In the genomic region with DNA sequence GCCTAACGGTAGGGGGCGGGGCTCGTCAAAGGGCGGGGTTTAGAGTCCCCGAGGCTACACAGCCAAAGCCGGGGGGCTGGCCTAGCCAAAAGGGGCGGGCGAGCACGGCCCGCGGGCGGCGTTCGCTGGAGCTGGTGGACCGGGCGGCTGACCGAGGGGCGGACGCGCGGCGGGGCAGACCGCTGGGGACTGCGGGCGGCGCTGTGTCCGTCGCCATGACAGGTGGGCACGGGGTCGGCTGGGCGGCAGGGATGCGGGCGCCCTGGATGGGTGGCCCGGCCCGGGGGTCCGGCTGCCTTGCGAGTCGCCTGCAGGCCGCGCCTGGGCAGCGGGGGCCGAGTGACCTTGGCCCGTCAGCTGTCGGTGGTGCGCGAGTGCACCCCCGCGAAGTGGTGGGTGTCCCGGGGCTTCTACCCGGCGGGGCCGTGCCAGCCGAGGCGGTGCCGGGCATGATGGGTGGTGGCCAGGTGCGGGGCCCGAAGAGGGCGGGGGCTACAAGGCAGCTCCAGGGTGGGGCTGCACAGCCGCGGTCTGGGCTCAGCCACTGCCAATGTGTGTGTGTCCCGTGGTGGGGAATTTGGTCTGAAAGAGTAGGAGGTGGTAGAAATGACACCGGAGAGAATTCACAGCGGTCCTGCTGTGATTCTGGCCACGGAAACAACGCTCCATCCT, we compare ENCODE assay signal across 8 cellular contexts. TPM values are rescaled to one million over a fixed set of nuclear protein-coding genes. Genes with fewer than 3 reads are reported as not detected.
DNase-seq lines count a peak whose midpoint lies in the region; ATAC-seq and TF ChIP-seq lines count a peak whose summit lies in the region.

Gene CARD19 (plus strand): TSS at position 87 of the 672 bp plus-strand sequence. CDS start 129 bp downstream, at position 216.

- in situ Hi-C loops in GM23248 (cut with MboI) = no loop called here

- H3K9ac ChIP-seq in GM23248 (peak within 1 kb of the TSS; percentile 87), fibroblast of lung (ENCODE audit: insufficient read depth, low read length) (peak within 1 kb of the TSS; percentile 84)

- no peaks in the 10 kb centered on the region for H3K27me3 Mint-ChIP-seq in activated T-cell treated with anti-CD3 and anti-CD28 coated beads, Interleukin-2, amount 50 U/mL, for 72 hours (ENCODE audit: low read depth)
- H3K27me3 Mint-ChIP-seq in natural killer cell (ENCODE audit: low read depth in 2 of 2) = no peaks in the 10 kb centered on the region

- peak within 1 kb of the TSS; percentile 87 for H3K4me2 ChIP-seq in GM23248 (ENCODE audit: unreplicated experiment)
- H3K4me2 ChIP-seq in fibroblast of lung (ENCODE audit: extremely low read depth, insufficient read depth, low read length) = peak within 1 kb of the TSS; percentile 81

- intact Hi-C loops in natural killer cell (cut with micrococcal nuclease) = loop anchor here (2.0 to 5.0 kb wide), 3 partner anchors 36 to 471 kb away; partner anchors contain the start of genes FAM120A, FAM120AOS and NINJ1

- peak within 1 kb of the TSS; percentile 76 for H3K27ac ChIP-seq in GM23248
- peak within 1 kb of the TSS; percentile 83 for H3K27ac ChIP-seq in fibroblast of lung (ENCODE audit: insufficient read depth, low read length)
- H3K27ac ChIP-seq in urinary bladder (ENCODE audit: low read depth) = peak within 1 kb of the TSS; percentile 88

- peaks cover 66% of the 10 kb centered on the region for H3K4me1 Mint-ChIP-seq in activated T-cell treated with anti-CD3 and anti-CD28 coated beads, Interleukin-2, amount 50 U/mL, for 72 hours (ENCODE audit: low read depth)
- peaks cover 31 to 51% of the 10 kb centered on the region in 2 donors for H3K4me1 Mint-ChIP-seq in natural killer cell

- H3K4me1 ChIP-seq in GM23248 (ENCODE audit: insufficient read depth) (peaks cover 20% of the 10 kb centered on the region), fibroblast of lung (ENCODE audit: control insufficient read depth, extremely low read depth, insufficient read depth, low read length) (peaks cover 26% of the 10 kb centered on the region), urinary bladder (ENCODE audit: insufficient read depth) (no peaks in the 10 kb centered on the region)

- peak within 1 kb of the TSS; percentile 92 to 97 for H3K4me3 Mint-ChIP-seq in activated T-cell treated with anti-CD3 and anti-CD28 coated beads, Interleukin-2, amount 50 U/mL, for 72 hours
- H3K4me3 Mint-ChIP-seq in natural killer cell = peak within 1 kb of the TSS; percentile 88

- H4K20me1 ChIP-seq in GM23248 (ENCODE audit: insufficient read depth) (no peaks in the 10 kb centered on the region), fibroblast of lung (ENCODE audit: control insufficient read depth, extremely low read depth, insufficient read depth, low read length) (no peaks in the 10 kb centered on the region)

- H2AFZ ChIP-seq in GM23248 = peak within 1 kb of the TSS; percentile 88
- peak within 1 kb of the TSS; percentile 69 for H2AFZ ChIP-seq in fibroblast of lung (ENCODE audit: low read length)

- peak; percentile 8 to 18 for ATAC-seq in activated T-cell treated with anti-CD3 and anti-CD28 coated beads, Interleukin-2, amount 50 U/mL, for 72 hours (replicated peaks in 1 of 2)
- ATAC-seq in natural killer cell = no peak

- peaks cover 53% of the 10 kb centered on the region for H3F3A ChIP-seq in GM23248 (ENCODE audit: insufficient read depth)

- peak within 1 kb of the TSS; percentile 95 for H3K27ac Mint-ChIP-seq in activated T-cell treated with anti-CD3 and anti-CD28 coated beads, Interleukin-2, amount 50 U/mL, for 72 hours
- H3K27ac Mint-ChIP-seq in natural killer cell = peak within 1 kb of the TSS; percentile 91 to 92

- TF ChIP-seq CTCF in fibroblast of lung (conservative IDR thresholded peaks at IDR 0.05 in 1 of 2, IDR thresholded peaks at IDR 0.05 in 1 of 2; ENCODE audit: low read depth in 1 of 2, low read length in 2 of 2) (no peak), natural killer cell (IDR thresholded peaks at IDR 0.05) (no peak)

- DNase-seq in GM03348 (ENCODE audit: low spot score) (peak; percentile 55), GM23248 (peak; percentile 73), M059J (ENCODE audit: low read depth) (peak; percentile 51), fibroblast of lung (ENCODE audit: low read depth in 2 of 2) (peak; percentile 35 to 50), natural killer cell (no peak), NCI-H1436 treated with DMSO at 0.1 percent for 48 hours (lab: John Stamatoyannopoulos, UW) (no peak)
- DNase-seq in activated T-cell treated with anti-CD3 and anti-CD28 coated beads, Interleukin-2, amount 50 U/mL, for 72 hours = peak; percentile 62

- H3K79me2 ChIP-seq in GM23248 (ENCODE audit: insufficient read depth) = peaks cover 44% of the 10 kb centered on the region
- peaks cover 45% of the 10 kb centered on the region for H3K79me2 ChIP-seq in fibroblast of lung (ENCODE audit: control insufficient read depth, insufficient read depth, low read length)

- H3K4me3 ChIP-seq in GM23248 (peak within 1 kb of the TSS; percentile 86), fibroblast of lung (replicated peaks in 1 of 4; ENCODE audit: control extremely low read depth in 1 of 4, insufficient read depth in 1 of 4, low read depth in 3 of 4, low read length in 4 of 4) (peak within 1 kb of the TSS; percentile 81 to 86 (median 85)), urinary bladder (ENCODE audit: low read depth, low read length) (peak within 1 kb of the TSS; percentile 82)

- H3K9me3 ChIP-seq in GM23248 (ENCODE audit: low read depth) (no peaks in the 10 kb centered on the region), fibroblast of lung (ENCODE audit: control insufficient read depth, insufficient read depth, low read depth, low read length) (no peaks in the 10 kb centered on the region)

- no peaks in the 10 kb centered on the region for H3K9me2 ChIP-seq in GM23248 (ENCODE audit: insufficient read depth)

- 1% methylated on average over 33 to 52 of the region's 65 CpGs for WGBS in GM23248 (ENCODE audit: low coverage in 1 of 2, low lambda C conversion rate in 2 of 2, missing lambda C conversion rate in 2 of 2), 2 experiments
- under 1% methylated on average over 65 of the region's 65 CpGs for WGBS in urinary bladder

- peaks cover 1% of the 10 kb centered on the region in 2 donors for H3K9me3 Mint-ChIP-seq in activated T-cell treated with anti-CD3 and anti-CD28 coated beads, Interleukin-2, amount 50 U/mL, for 72 hours
- H3K9me3 Mint-ChIP-seq in natural killer cell = no peaks in the 10 kb centered on the region

- H3K36me3 Mint-ChIP-seq in activated T-cell treated with anti-CD3 and anti-CD28 coated beads, Interleukin-2, amount 50 U/mL, for 72 hours (ENCODE audit: insufficient read depth in 2 of 2) = peaks cover 8 to 9% of the 10 kb centered on the region in 2 donors
- no peaks in the 10 kb centered on the region for H3K36me3 Mint-ChIP-seq in natural killer cell

- no peaks in the 10 kb centered on the region for H3K36me3 ChIP-seq in GM23248 (ENCODE audit: low read depth)
- H3K36me3 ChIP-seq in fibroblast of lung (ENCODE audit: control insufficient read depth, insufficient read depth, low read length) = peaks cover 1% of the 10 kb centered on the region
- H3K36me3 ChIP-seq in urinary bladder (ENCODE audit: insufficient read depth) = no peaks in the 10 kb centered on the region

- H3K27me3 ChIP-seq in GM23248 (replicated peaks; ENCODE audit: insufficient read depth) (no peaks in the 10 kb centered on the region), fibroblast of lung (ENCODE audit: control insufficient read depth, insufficient read depth, low read length) (no peaks in the 10 kb centered on the region)

RNA-seq across cellular contexts. Expression of gene CARD19, which starts in this region (rescaled TPM):
- total RNA-seq in GM23248 (2014; rRNA removed; shearing (Covaris generic)) = 48.8 and 54.1 TPM in 2 replicates
- polyA plus RNA-seq in GM23248 (2016; fragmentation: Nextera tagmentation; extraction: Ambion mirVana) (58.6 and 69.5 TPM in 2 replicates), fibroblast of lung (30.2 and 40.0 TPM in 2 replicates), urinary bladder (77.0 TPM)
- 85.7 and 88.4 TPM in 2 replicates for total RNA-seq in M059J (2014; rRNA removed; shearing (Covaris generic))
- total RNA-seq in activated T-cell treated with anti-CD3 and anti-CD28 coated beads, Interleukin-2, amount 50 U/mL, for 72 hours = 10 to 100 TPM; 65.7 to 70.0 TPM
- total RNA-seq in fibroblast of lung (72.7 and 91.0 TPM in 2 replicates), natural killer cell (10 to 100 TPM; 30.7 to 49.1 (median 42.6) TPM), urinary bladder (14.8 TPM)
- polyA plus RNA-seq in fibroblast of lung (2012) = 48.2 and 72.7 TPM in 2 replicates
- polyA minus RNA-seq in fibroblast of lung (ENCODE audit: low replicate concordance) = 47.2 and 92.9 TPM in 2 replicates

Comparison
In these comparisons a context has a peak if more than half of its experiments do, and no peak if none do; other contexts are left out.
1. DNase-seq: peak in GM03348 (single experiment), GM23248 (single experiment), M059J (single experiment), activated T-cell treated with anti-CD3 and anti-CD28 coated beads, Interleukin-2, amount 50 U/mL, for 72 hours (2 of 2) and fibroblast of lung (2 of 2); none in natural killer cell (single experiment) and NCI-H1436 treated with DMSO at 0.1 percent for 48 hours (single experiment).
2. ATAC-seq: peak in activated T-cell treated with anti-CD3 and anti-CD28 coated beads, Interleukin-2, amount 50 U/mL, for 72 hours (2 of 2); none in natural killer cell (0 of 3).
3. Peak in every context shown above with its lines, with median percentiles within 50 percentile points of each other: H3K27ac ChIP-seq and H3K4me3 ChIP-seq.